Comparison of ENCODE assay signal across 11 cellular contexts in genomic region chr3:169968224-169968623, GRCh38. TPM values are rescaled to one million over a fixed set of nuclear protein-coding genes. Genes with fewer than 3 reads are reported as not detected.
DNase-seq lines count a peak whose midpoint lies in the region; TF ChIP-seq lines count a peak whose summit lies in the region.
"Had no signal": no experiment of that assay in that cellular context is flagged by ENCODE, and none has a peak within 500 bp of the region (broad histone marks: within the 10 kb centered on the region; RNA-seq: fewer than 3 reads in every experiment).

No MANE protein-coding gene starts in this region.

- in situ Hi-C loops in brain microvascular endothelial cell (cut with HindIII; ENCODE audit: low pct_ligation_motif_present, low sequenced_read_pairs): no loop called here

- TF ChIP-seq CTCF in HFF-Myc (IDR thresholded peaks at IDR 0.05; ENCODE audit: low read depth, low read length, missing control alignments) (no peak), brain microvascular endothelial cell (IDR thresholded peaks at IDR 0.05; ENCODE audit: low read depth, low read length, missing control alignments) (no peak), mesothelial cell of epicardium (IDR thresholded peaks at IDR 0.05; ENCODE audit: unreplicated experiment) (no peak)

- H3K4me3 ChIP-seq in ACC112 (ENCODE audit: low read depth, low read length) (peak overlapping the region; percentile 87), HFF-Myc (replicated peaks; ENCODE audit: low read depth, low read length) (peak overlapping the region; percentile 78), brain microvascular endothelial cell (ENCODE audit: low read depth, low read length) (peak overlapping the region; percentile 2)

- peaks cover 26% of the 10 kb centered on the region for H3K4me1 ChIP-seq in ACC112 (ENCODE audit: control insufficient read depth, insufficient read depth, low read length, unreplicated experiment)

- H3K27me3 Mint-ChIP-seq in mesothelial cell of epicardium (ENCODE audit: low read depth): peaks cover 6% of the 10 kb centered on the region

- no peak overlapping the region for H2AFZ ChIP-seq in ACC112 (ENCODE audit: low read length, unreplicated experiment)

- peaks cover 36% of the 10 kb centered on the region for H3K4me1 Mint-ChIP-seq in mesothelial cell of epicardium

- H3K27ac ChIP-seq in ACC112 (ENCODE audit: low read depth, low read length) (no peak overlapping the region), brain microvascular endothelial cell (no peak overlapping the region)

- H3K36me3 Mint-ChIP-seq in mesothelial cell of epicardium: no peaks in the 10 kb centered on the region

- H3K4me3 Mint-ChIP-seq in mesothelial cell of epicardium: peak overlapping the region; percentile 96

- DNase-seq in HFF-Myc (ENCODE audit: extremely low read depth, low read depth) (no peak), brain microvascular endothelial cell (no peak), mesothelial cell of epicardium (ENCODE audit: low spot score in 2 of 2, unreplicated experiment in 2 of 2) (no peak), DMS 273 (lab: John Stamatoyannopoulos, UW; ENCODE audit: unreplicated experiment) (no peak), mucosa of gallbladder (ENCODE audit: low spot score) (no peak), T1000 (lab: John Stamatoyannopoulos, UW) (no peak)
- no peak for DNase-seq in stimulated activated CD4-positive, alpha-beta T cell treated with anti-CD3 and anti-CD28 coated beads, Interleukin-2, amount 100 ng/mL, for 24 hours
- DNase-seq: aorta had no signal

- H3K9me3 Mint-ChIP-seq in mesothelial cell of epicardium: peaks cover 9% of the 10 kb centered on the region

- no peaks in the 10 kb centered on the region for H3K27me3 ChIP-seq in ACC112 (ENCODE audit: insufficient read depth, low read length)
- no peaks in the 10 kb centered on the region for H3K27me3 ChIP-seq in brain microvascular endothelial cell (replicated peaks)

- peaks cover 71% of the 10 kb centered on the region for H3K79me2 ChIP-seq in ACC112 (ENCODE audit: control insufficient read depth, insufficient read depth, low read length, unreplicated experiment)

- no peaks in the 10 kb centered on the region for H3K36me3 ChIP-seq in ACC112 (ENCODE audit: insufficient read depth, low read length)
- no peaks in the 10 kb centered on the region for H3K36me3 ChIP-seq in brain microvascular endothelial cell (replicated peaks)

- H3K27ac Mint-ChIP-seq in mesothelial cell of epicardium: no peak overlapping the region

RNA-seq across cellular contexts. Expression of gene SEC62, which starts 1.6 kb away (rescaled TPM):
- total RNA-seq in mesothelial cell of epicardium (104 to 118 TPM (median 112 TPM) in 3 replicates), mucosa of gallbladder (135 TPM)

RNA-seq across cellular contexts. Expression of gene SAMD7, which starts 56.9 kb away (rescaled TPM):
- total RNA-seq in mesothelial cell of epicardium: not detected in 3 replicates
- not detected for total RNA-seq in mucosa of gallbladder
- total RNA-seq: aorta, mononuclear cell, RPMI7951 had no signal

Comparison
In these comparisons a context has a peak if more than half of its experiments do, and no peak if none do; other contexts are left out.
1. H3K4me3 ChIP-seq: peak in every context shown above with its lines; median percentile 87 in ACC112; 78 in HFF-Myc; 2 in brain microvascular endothelial cell.